Comparison of ENCODE assay signal across 14 cellular contexts in the genomic region with DNA sequence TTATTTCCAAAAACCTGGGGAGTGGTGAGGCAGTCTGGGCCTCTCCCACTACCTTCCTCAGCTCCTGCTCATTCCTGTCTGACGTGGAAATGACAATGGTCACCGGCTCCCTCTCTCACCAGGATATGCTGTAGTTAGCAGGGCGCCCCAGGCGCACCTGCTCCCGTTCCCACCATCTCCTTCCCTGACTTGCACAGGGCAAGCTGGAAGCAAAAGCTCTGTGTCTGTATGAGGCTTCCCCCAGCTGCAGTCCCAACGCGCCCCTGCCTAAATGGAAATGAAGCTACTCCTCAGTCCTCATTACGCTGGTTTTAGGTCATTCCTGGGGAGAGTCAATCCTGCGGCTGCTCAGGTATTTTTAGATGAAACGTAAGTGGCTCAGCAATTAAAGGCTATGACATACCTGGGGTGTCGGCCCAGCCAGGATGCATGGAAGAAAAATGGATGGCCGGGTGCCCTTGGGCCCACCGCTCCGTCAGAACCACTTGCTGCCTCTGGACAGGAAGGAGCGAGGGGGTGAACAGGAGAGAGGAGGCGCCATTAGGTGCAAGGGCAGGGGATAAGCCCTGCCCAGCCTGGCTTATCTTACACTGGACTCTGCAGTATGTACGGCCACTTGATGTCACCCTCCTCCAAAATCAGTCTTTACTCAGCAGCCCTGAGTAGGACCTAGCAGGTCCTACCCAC. TPM values are rescaled to one million over a fixed set of nuclear protein-coding genes. Genes with fewer than 3 reads are reported as not detected.
DNase-seq lines count a peak whose midpoint lies in the region; ATAC-seq, FAIRE-seq and TF ChIP-seq lines count a peak whose summit lies in the region.
"Had no signal": no experiment of that assay in that cellular context is flagged by ENCODE, and none has a peak within 500 bp of the region (broad histone marks: within the 10 kb centered on the region; RNA-seq: fewer than 3 reads in every experiment).

No MANE protein-coding gene starts in this region.

- peaks cover 6% of the 10 kb centered on the region for H3K27me3 ChIP-seq in osteoblast (ENCODE audit: insufficient read depth, low read length)
- H3K27me3 ChIP-seq: BLaER1 treated with 17β-estradiol and CSF1 and Interleukin-3, amounts not matched to agents 10 nM and 100 nM had no signal

- no peaks in the 10 kb centered on the region for H3K4me1 Mint-ChIP-seq in activated naive CD8-positive, alpha-beta T cell treated with anti-CD3 and anti-CD28 coated beads for 36 hours
- no peaks in the 10 kb centered on the region for H3K4me1 Mint-ChIP-seq in activated CD8-positive, alpha-beta memory T cell treated with anti-CD3 and anti-CD28 coated beads, Interleukin-2, amount 10 ng/mL, durations not matched to agents 7 days and 5 days
- H3K4me1 Mint-ChIP-seq: activated naive CD4-positive, alpha-beta T cell treated with anti-CD3 and anti-CD28 coated beads, Interleukin-2, amount 50 U/mL, for 24 hours had no signal

- H3K4me3 ChIP-seq in osteoblast (ENCODE audit: insufficient read depth, low read length), result no peak overlapping the region
- H3K4me3 ChIP-seq: BLaER1 treated with 17β-estradiol and CSF1 and Interleukin-3, amounts not matched to agents 10 nM and 100 nM had no signal

- H3K4me3 Mint-ChIP-seq in activated naive CD8-positive, alpha-beta T cell treated with anti-CD3 and anti-CD28 coated beads for 36 hours, result no peak overlapping the region
- H3K4me3 Mint-ChIP-seq in activated CD8-positive, alpha-beta memory T cell treated with anti-CD3 and anti-CD28 coated beads, Interleukin-2, amount 10 ng/mL, durations not matched to agents 7 days and 5 days, result no peak overlapping the region
- H3K4me3 Mint-ChIP-seq: activated naive CD4-positive, alpha-beta T cell treated with anti-CD3 and anti-CD28 coated beads, Interleukin-2, amount 50 U/mL, for 24 hours had no signal

- no peaks in the 10 kb centered on the region for H3K9me3 Mint-ChIP-seq in activated naive CD8-positive, alpha-beta T cell treated with anti-CD3 and anti-CD28 coated beads for 36 hours
- H3K9me3 Mint-ChIP-seq in activated CD8-positive, alpha-beta memory T cell treated with anti-CD3 and anti-CD28 coated beads, Interleukin-2, amount 10 ng/mL, durations not matched to agents 7 days and 5 days (ENCODE audit: low read depth), result no peaks in the 10 kb centered on the region
- H3K9me3 Mint-ChIP-seq: activated naive CD4-positive, alpha-beta T cell treated with anti-CD3 and anti-CD28 coated beads, Interleukin-2, amount 50 U/mL, for 24 hours had no signal

- no peak overlapping the region for H2AFZ ChIP-seq in osteoblast (ENCODE audit: low read length)

- CTCF ChIA-PET in activated CD8-positive, alpha-beta memory T cell treated with anti-CD3 and anti-CD28 coated beads, Interleukin-2, amount 10 ng/mL, durations not matched to agents 7 days and 5 days (lab: Charles Lee), result interaction anchor here (1.1 kb wide), 1 partner anchor 26 kb away, joined by 3 read pairs; no protein-coding TSS in a partner anchor

- FAIRE-seq in D721Med (lab: Jason Lieb, UNC) (no peak), GM18507 (lab: Jason Lieb, UNC) (peak; percentile 33)
- FAIRE-seq: frontal cortex, GM12892 had no signal

- H3K4me1 ChIP-seq in osteoblast (ENCODE audit: insufficient read depth, low read length), result no peaks in the 10 kb centered on the region
- H3K4me1 ChIP-seq: BLaER1 treated with 17β-estradiol and CSF1 and Interleukin-3, amounts not matched to agents 10 nM and 100 nM had no signal

- ATAC-seq in HG02885 (IDR thresholded peaks at IDR 0.05; ENCODE audit: poor library complexity, unreplicated experiment), result no peak
- no peak for ATAC-seq in activated CD8-positive, alpha-beta memory T cell treated with anti-CD3 and anti-CD28 coated beads, Interleukin-2, amount 10 ng/mL, durations not matched to agents 7 days and 5 days
- ATAC-seq: PC-3 had no signal

- no peaks in the 10 kb centered on the region for H3K79me2 ChIP-seq in osteoblast (ENCODE audit: insufficient read depth, low read length)

- no peak for DNase-seq in D721Med (ENCODE audit: insufficient read length, low spot score)
- no peak for DNase-seq in GM18507 (ENCODE audit: extremely low spot score, insufficient read length, low read depth)
- peak; percentile 17 to 34 for DNase-seq in cerebellar nuclear complex (lab: John Stamatoyannopoulos, UW)
- DNase-seq in osteoblast (ENCODE audit: insufficient read length, low spot score, missing footprints), result peak; percentile 46
- DNase-seq in activated naive CD8-positive, alpha-beta T cell treated with anti-CD3 and anti-CD28 coated beads for 36 hours, result no peak
- no peak for DNase-seq in activated CD8-positive, alpha-beta memory T cell treated with anti-CD3 and anti-CD28 coated beads, Interleukin-2, amount 10 ng/mL, durations not matched to agents 7 days and 5 days
- DNase-seq: NCI-H524; PC-3; stimulated activated naive CD4-positive, alpha-beta T cell had no signal

- H3K36me3 ChIP-seq in osteoblast (ENCODE audit: insufficient read depth, low read length), result peaks cover 9% of the 10 kb centered on the region

- H3K27me3 Mint-ChIP-seq in activated naive CD8-positive, alpha-beta T cell treated with anti-CD3 and anti-CD28 coated beads for 36 hours, result no peaks in the 10 kb centered on the region
- no peaks in the 10 kb centered on the region for H3K27me3 Mint-ChIP-seq in activated CD8-positive, alpha-beta memory T cell treated with anti-CD3 and anti-CD28 coated beads, Interleukin-2, amount 10 ng/mL, durations not matched to agents 7 days and 5 days
- H3K27me3 Mint-ChIP-seq: activated naive CD4-positive, alpha-beta T cell treated with anti-CD3 and anti-CD28 coated beads, Interleukin-2, amount 50 U/mL, for 24 hours had no signal

- no peak overlapping the region for H3K27ac Mint-ChIP-seq in activated naive CD8-positive, alpha-beta T cell treated with anti-CD3 and anti-CD28 coated beads for 36 hours
- no peak overlapping the region for H3K27ac Mint-ChIP-seq in activated CD8-positive, alpha-beta memory T cell treated with anti-CD3 and anti-CD28 coated beads, Interleukin-2, amount 10 ng/mL, durations not matched to agents 7 days and 5 days
- H3K27ac Mint-ChIP-seq: activated naive CD4-positive, alpha-beta T cell treated with anti-CD3 and anti-CD28 coated beads, Interleukin-2, amount 50 U/mL, for 24 hours had no signal

- no peaks in the 10 kb centered on the region for H3K9me3 ChIP-seq in osteoblast (ENCODE audit: low read depth, low read length)
- H3K9me3 ChIP-seq: BLaER1 treated with 17β-estradiol and CSF1 and Interleukin-3, amounts not matched to agents 10 nM and 100 nM had no signal

- no peak overlapping the region for H3K27ac ChIP-seq in osteoblast (ENCODE audit: low read depth, low read length)
- H3K27ac ChIP-seq: BLaER1 treated with 17β-estradiol and CSF1 and Interleukin-3, amounts not matched to agents 10 nM and 100 nM had no signal

- TF ChIP-seq CTCF in D721Med (IDR thresholded peaks at IDR 0.05; ENCODE audit: insufficient read depth, missing control alignments) (peak; percentile 7), osteoblast (IDR thresholded peaks at IDR 0.05; ENCODE audit: extremely low read depth, low read depth, low read length) (no peak)

- no peak overlapping the region for H3K4me2 ChIP-seq in osteoblast (ENCODE audit: insufficient read depth, low read length)
- H3K4me2 ChIP-seq: BLaER1 treated with 17β-estradiol and CSF1 and Interleukin-3, amounts not matched to agents 10 nM and 100 nM had no signal

- peaks cover 5% of the 10 kb centered on the region for H3K36me3 Mint-ChIP-seq in activated naive CD8-positive, alpha-beta T cell treated with anti-CD3 and anti-CD28 coated beads for 36 hours
- H3K36me3 Mint-ChIP-seq in activated CD8-positive, alpha-beta memory T cell treated with anti-CD3 and anti-CD28 coated beads, Interleukin-2, amount 10 ng/mL, durations not matched to agents 7 days and 5 days, result no peaks in the 10 kb centered on the region
- H3K36me3 Mint-ChIP-seq: activated naive CD4-positive, alpha-beta T cell treated with anti-CD3 and anti-CD28 coated beads, Interleukin-2, amount 50 U/mL, for 24 hours had no signal

- H4K20me1 ChIP-seq in osteoblast (ENCODE audit: insufficient read depth, low read length), result no peaks in the 10 kb centered on the region

RNA-seq across cellular contexts. Expression of a gene that starts 32.4 kb away (rescaled TPM):
- total RNA-seq in osteoblast, result 3.3 and 3.8 TPM in 2 replicates
- 1 to 10 TPM; 9.7 to 9.9 TPM for total RNA-seq in activated naive CD8-positive, alpha-beta T cell treated with anti-CD3 and anti-CD28 coated beads for 36 hours
- total RNA-seq in activated CD8-positive, alpha-beta memory T cell treated with anti-CD3 and anti-CD28 coated beads, Interleukin-2, amount 10 ng/mL, durations not matched to agents 7 days and 5 days, result 1 to 10 TPM; 6.0 to 6.6 TPM

Comparison
In these comparisons a context has a peak if more than half of its experiments do, and no peak if none do; other contexts are left out.
1. DNase-seq: peak in cerebellar nuclear complex (2 of 2) and osteoblast (single experiment); none in D721Med (single experiment), GM18507 (single experiment), activated naive CD8-positive, alpha-beta T cell treated with anti-CD3 and anti-CD28 coated beads for 36 hours (single experiment) and activated CD8-positive, alpha-beta memory T cell treated with anti-CD3 and anti-CD28 coated beads, Interleukin-2, amount 10 ng/mL, durations not matched to agents 7 days and 5 days (single experiment).